8 cellular contexts compared by ENCODE assay signal in genomic region chr17:15502315-15503112, GRCh38. TPM values are rescaled to one million over a fixed set of nuclear protein-coding genes. Genes with fewer than 3 reads are reported as not detected.
DNase-seq lines count a peak whose midpoint lies in the region; ATAC-seq and TF ChIP-seq lines count a peak whose summit lies in the region.

No MANE protein-coding gene starts in this region.

- no peaks in the 10 kb centered on the region for H3K9me3 Mint-ChIP-seq in nephron progenitor cell

- H3K27me3 Mint-ChIP-seq in nephron progenitor cell (ENCODE audit: low read depth, poor library complexity) = peaks cover 4% of the 10 kb centered on the region

- no peaks in the 10 kb centered on the region for H3K9me2 ChIP-seq in PC-3 (replicated peaks; ENCODE audit: low read length)

- ATAC-seq in GM18505 (IDR thresholded peaks at IDR 0.05; ENCODE audit: unreplicated experiment) (peak; percentile 83), HG03097 (IDR thresholded peaks at IDR 0.05; ENCODE audit: low FRiP score, unreplicated experiment) (peak; percentile 75), PC-3 (peak; percentile 95)
- ATAC-seq in stimulated activated naive CD8-positive, alpha-beta T cell treated with anti-CD3 and anti-CD28 coated beads, Interleukin-15, Interleukin-2, amounts not matched to agents 100 U/mL and 50 U/mL, for 24 hours = peak; percentile 90

- H3K36me3 ChIP-seq in PC-3 (ENCODE audit: low read depth, low read length) = peaks cover 5% of the 10 kb centered on the region; the same call in 1 of the 2 replicates

- TF ChIP-seq CTCF in PC-3 (conservative IDR thresholded peaks at IDR 0.05; ENCODE audit: low read depth, low read length) (peak; percentile 99), nephron progenitor cell (IDR thresholded peaks at IDR 0.05) (peak; percentile 74)

- peak overlapping the region; percentile 49 for H3K4me2 ChIP-seq in PC-3 (ENCODE audit: low read length)

- H2AFZ ChIP-seq in PC-3 (ENCODE audit: low read length) = peak overlapping the region; percentile 68

- no peaks in the 10 kb centered on the region for H3K9me3 ChIP-seq in PC-3 (ENCODE audit: low read length)

- no peaks in the 10 kb centered on the region for H3K79me2 ChIP-seq in PC-3 (ENCODE audit: low read length)

- H3K27ac Mint-ChIP-seq in nephron progenitor cell = peak overlapping the region; percentile 77

- H3K4me3 Mint-ChIP-seq in nephron progenitor cell = peak overlapping the region; percentile 47

- POLR2A ChIA-PET in PC-3 (lab: Charles Lee; ENCODE audit: unreplicated experiment) = interaction anchor here (0.6 kb wide), 3 partner anchors 163 to 240 kb away, joined by 3 to 5 read pairs (median 3); no protein-coding TSS in a partner anchor

- DNase-seq in A172 (ENCODE audit: low spot score) (peak; percentile 83), PC-3 (peak; percentile 93), fibroblast of peridontal ligament (ENCODE audit: extremely low read depth) (peak; percentile 98), nephron progenitor cell (peak; percentile 87)
- peak; percentile 20 to 26 for DNase-seq in activated T-helper 1 cell treated with anti-CD3 and anti-CD28 coated beads, Interleukin-2, amount 50 U/mL, for 16 hours (ENCODE audit: low read depth in 1 of 2, low spot score in 1 of 2)
- peak; percentile 84 for DNase-seq in stimulated activated naive CD8-positive, alpha-beta T cell treated with anti-CD3 and anti-CD28 coated beads, Interleukin-15, Interleukin-2, amounts not matched to agents 100 U/mL and 50 U/mL, for 24 hours

- peaks cover 8% of the 10 kb centered on the region for H3K4me1 ChIP-seq in PC-3 (ENCODE audit: insufficient read depth, low read length)

- no peaks in the 10 kb centered on the region for H3F3A ChIP-seq in PC-3 (ENCODE audit: low read length, unreplicated experiment)

- H3K36me3 Mint-ChIP-seq in nephron progenitor cell (ENCODE audit: low read depth) = peaks cover 65% of the 10 kb centered on the region

- peaks cover 42% of the 10 kb centered on the region for H3K4me1 Mint-ChIP-seq in nephron progenitor cell

- peak overlapping the region; percentile 36 for H3K9ac ChIP-seq in PC-3 (ENCODE audit: low read length)

- CTCF ChIA-PET in PC-3 (lab: Charles Lee) = interaction anchor here (0.6 to 1.2 kb wide), 9 partner anchors 12 to 254 kb away, joined by 3 to 15 read pairs (median 5); no protein-coding TSS in a partner anchor

- H3K27ac ChIP-seq in PC-3 (ENCODE audit: low read length) = peak overlapping the region; percentile 35

- no peak overlapping the region for H3K4me3 ChIP-seq in PC-3 (ENCODE audit: low read length)

- no peak for TF ChIP-seq POLR2A in GM18505 (IDR thresholded peaks at IDR 0.05; ENCODE audit: borderline replicate concordance, extremely low read depth, insufficient read depth, insufficient read length)

- intact Hi-C loops in PC-3 (cut with micrococcal nuclease) = loop anchor here (1.0 to 5.0 kb wide), 3 partner anchors 105 to 245 kb away; no protein-coding TSS in a partner anchor

- no peaks in the 10 kb centered on the region for H3K27me3 ChIP-seq in PC-3 (ENCODE audit: low read length)

- no peaks in the 10 kb centered on the region for H4K20me1 ChIP-seq in PC-3 (ENCODE audit: low read length)

- no TSS peak for BruUV-seq in PC-3 (replicated peaks; lab: Mats Ljungman, UMichigan)

RNA-seq across cellular contexts. Expression of gene CDRT4, which starts 35.1 kb away (rescaled TPM):
- 0.96 TPM in 1 of 2 replicates, not detected in the other for total RNA-seq in A172 (2014; rRNA removed; shearing (Covaris generic))
- total RNA-seq in PC-3 (2014; rRNA removed) = 5.0 and 8.9 TPM in 2 replicates

Comparison
In these comparisons a context has a peak if more than half of its experiments do, and no peak if none do; other contexts are left out.
1. DNase-seq: peak in every context shown above with its lines; median percentile 98 in fibroblast of peridontal ligament; 93 in PC-3; 87 in nephron progenitor cell; 84 in stimulated activated naive CD8-positive, alpha-beta T cell treated with anti-CD3 and anti-CD28 coated beads, Interleukin-15, Interleukin-2, amounts not matched to agents 100 U/mL and 50 U/mL, for 24 hours; 83 in A172; 23 in activated T-helper 1 cell treated with anti-CD3 and anti-CD28 coated beads, Interleukin-2, amount 50 U/mL, for 16 hours.